Comparison of ENCODE assay signal across 26 cellular contexts in genomic region chr2:95052804-95053535, GRCh38. TPM values are rescaled to one million over a fixed set of nuclear protein-coding genes. Genes with fewer than 3 reads are reported as not detected.
A peak's percentile ranks its signal among the peaks of the same experiment; 100 is the strongest.
DNase-seq lines count a peak whose midpoint lies in the region; ATAC-seq, FAIRE-seq and TF ChIP-seq lines count a peak whose summit lies in the region.
"Had no signal": no experiment of that assay in that cellular context is flagged by ENCODE, and none has a peak within 500 bp of the region (broad histone marks: within the 10 kb centered on the region; RNA-seq: fewer than 3 reads in every experiment).

No MANE protein-coding gene starts in this region.

- H2BK15ac ChIP-seq in mesendoderm (replicated peaks; ENCODE audit: low read depth): no peak overlapping the region

- H3K36me3 ChIP-seq in mesendoderm (ENCODE audit: control insufficient read depth, insufficient read depth, low read length): no peaks in the 10 kb centered on the region
- H3K36me3 ChIP-seq: BLaER1 had no signal

- no peak overlapping the region for H3K27ac ChIP-seq in mesendoderm (ENCODE audit: low read depth, low read length)
- H3K27ac ChIP-seq: BLaER1 had no signal

- peak overlapping the region; percentile 6 for H3K27ac Mint-ChIP-seq in activated CD8-positive, alpha-beta T cell treated with anti-CD3 and anti-CD28 coated beads, Interleukin-2, amount 10 ng/mL, durations not matched to agents 7 days and 5 days
- no peak overlapping the region for H3K27ac Mint-ChIP-seq in activated CD8-positive, alpha-beta T cell treated with anti-CD3 and anti-CD28 coated beads for 36 hours
- H3K27ac Mint-ChIP-seq in T-helper 17 cell (peak overlapping the region; percentile 21), mesothelial cell of epicardium (no peak overlapping the region)
- H3K27ac Mint-ChIP-seq: nephron progenitor cell had no signal

- H2BK120ac ChIP-seq in mesendoderm (ENCODE audit: low read depth, low read length): no peak overlapping the region

- no peak overlapping the region for H4K5ac ChIP-seq in mesendoderm (ENCODE audit: low read length)

- no peak overlapping the region for H3K4me2 ChIP-seq in mesendoderm (ENCODE audit: low read length)
- H3K4me2 ChIP-seq: BLaER1 had no signal

- H3K79me1 ChIP-seq in mesendoderm (ENCODE audit: low read length): no peaks in the 10 kb centered on the region

- no peaks in the 10 kb centered on the region for H3K9me3 Mint-ChIP-seq in activated CD8-positive, alpha-beta T cell treated with anti-CD3 and anti-CD28 coated beads, Interleukin-2, amount 10 ng/mL, durations not matched to agents 7 days and 5 days (ENCODE audit: insufficient read depth)
- no peaks in the 10 kb centered on the region for H3K9me3 Mint-ChIP-seq in activated CD8-positive, alpha-beta T cell treated with anti-CD3 and anti-CD28 coated beads for 36 hours
- no peaks in the 10 kb centered on the region for H3K9me3 Mint-ChIP-seq in mesothelial cell of epicardium
- H3K9me3 Mint-ChIP-seq: nephron progenitor cell had no signal

- peaks cover 76% of the 10 kb centered on the region for H3K36me3 Mint-ChIP-seq in activated CD8-positive, alpha-beta T cell treated with anti-CD3 and anti-CD28 coated beads, Interleukin-2, amount 10 ng/mL, durations not matched to agents 7 days and 5 days (ENCODE audit: low read depth)
- peaks cover 31% of the 10 kb centered on the region for H3K36me3 Mint-ChIP-seq in activated CD8-positive, alpha-beta T cell treated with anti-CD3 and anti-CD28 coated beads for 36 hours (ENCODE audit: low read depth)
- peaks cover 3% of the 10 kb centered on the region for H3K36me3 Mint-ChIP-seq in T-helper 17 cell (ENCODE audit: low read depth)
- H3K36me3 Mint-ChIP-seq in mesothelial cell of epicardium: no peaks in the 10 kb centered on the region

- H2BK5ac ChIP-seq in mesendoderm (ENCODE audit: low read length): no peak overlapping the region

- no peak overlapping the region for H3K18ac ChIP-seq in mesendoderm (ENCODE audit: low read length)

- intact Hi-C loops in activated CD8-positive, alpha-beta T cell treated with anti-CD3 and anti-CD28 coated beads for 36 hours (cut with micrococcal nuclease): no loop called here

- H3K4me3 ChIP-seq in GM12864 (ENCODE audit: low read depth, low read length) (no peak overlapping the region), mesendoderm (ENCODE audit: low read length) (no peak overlapping the region)
- H3K4me3 ChIP-seq: BLaER1 had no signal

- no peak overlapping the region for H3K4me3 Mint-ChIP-seq in activated CD8-positive, alpha-beta T cell treated with anti-CD3 and anti-CD28 coated beads, Interleukin-2, amount 10 ng/mL, durations not matched to agents 7 days and 5 days
- H3K4me3 Mint-ChIP-seq in activated CD8-positive, alpha-beta T cell treated with anti-CD3 and anti-CD28 coated beads for 36 hours: no peak overlapping the region
- H3K4me3 Mint-ChIP-seq in T-helper 17 cell: no peak overlapping the region
- no peak overlapping the region for H3K4me3 Mint-ChIP-seq in mesothelial cell of epicardium

- DNase-seq in activated CD8-positive, alpha-beta T cell treated with anti-CD3 and anti-CD28 coated beads, Interleukin-2, amount 10 ng/mL, durations not matched to agents 7 days and 5 days: no peak
- no peak for DNase-seq in activated CD8-positive, alpha-beta T cell treated with anti-CD3 and anti-CD28 coated beads for 36 hours
- DNase-seq in GM12864 (ENCODE audit: low read depth) (no peak), T-helper 17 cell (no peak), mesendoderm (peak; percentile 28), frontal cortex (ENCODE audit: low spot score in 2 of 2) (no peak), mesothelial cell of epicardium (ENCODE audit: low spot score in 2 of 2, unreplicated experiment in 2 of 2) (no peak)
- DNase-seq in stimulated activated CD8-positive, alpha-beta memory T cell treated with anti-CD3 and anti-CD28 coated beads, Interleukin-4, amount 100 ng/mL, for 48 hours: no peak
- DNase-seq: activated CD4-positive, alpha-beta T cell treated with anti-CD3 and anti-CD28 coated beads for 4 hours; activated CD8-positive, alpha-beta memory T cell treated with anti-CD3 and anti-CD28 coated beads, Interleukin-2, amount 50 U/mL, for 4 hours; activated gamma-delta T cell; HCEC 1CT; MM.1S; NCI-H1694; NCI-H446; NK-92 treated with Interleukin-12 subunit alpha and Interleukin-12 subunit beta, amount 100 ng/mL, for 24 hours; stimulated activated CD4-positive, alpha-beta T cell treated with anti-CD3 and anti-CD28 coated beads, Interleukin-1b, Interleukin-23, amount 100 ng/mL, for 48 hours had no signal

- H3K79me2 ChIP-seq in mesendoderm (ENCODE audit: control insufficient read depth, insufficient read depth, low read length): no peaks in the 10 kb centered on the region

- no peaks in the 10 kb centered on the region for H3K9me3 ChIP-seq in T-helper 17 cell (ENCODE audit: control insufficient read depth, low read length, poor library complexity, severe bottlenecking)
- H3K9me3 ChIP-seq: BLaER1 had no signal

- H3K9ac ChIP-seq in mesendoderm (ENCODE audit: low read length): no peak overlapping the region
- H3K9ac ChIP-seq: BLaER1 had no signal

- no peak for ATAC-seq in activated CD8-positive, alpha-beta T cell treated with anti-CD3 and anti-CD28 coated beads, Interleukin-2, amount 10 ng/mL, durations not matched to agents 7 days and 5 days
- no peak for ATAC-seq in activated CD8-positive, alpha-beta T cell treated with anti-CD3 and anti-CD28 coated beads for 36 hours
- ATAC-seq in T-helper 17 cell: no peak

- H3K27me3 ChIP-seq in mesendoderm (ENCODE audit: insufficient read depth, low read length, poor library complexity): no peaks in the 10 kb centered on the region
- H3K27me3 ChIP-seq: BLaER1 had no signal

- peaks cover 81% of the 10 kb centered on the region for H3K4me1 Mint-ChIP-seq in activated CD8-positive, alpha-beta T cell treated with anti-CD3 and anti-CD28 coated beads, Interleukin-2, amount 10 ng/mL, durations not matched to agents 7 days and 5 days (ENCODE audit: low read depth)
- peaks cover 70% of the 10 kb centered on the region for H3K4me1 Mint-ChIP-seq in activated CD8-positive, alpha-beta T cell treated with anti-CD3 and anti-CD28 coated beads for 36 hours (ENCODE audit: low read depth)
- H3K4me1 Mint-ChIP-seq in T-helper 17 cell: peaks cover 32% of the 10 kb centered on the region
- no peaks in the 10 kb centered on the region for H3K4me1 Mint-ChIP-seq in mesothelial cell of epicardium

- no peaks in the 10 kb centered on the region for H3K4me1 ChIP-seq in mesendoderm (ENCODE audit: control insufficient read depth, low read depth, low read length)

- no peak overlapping the region for H2AK5ac ChIP-seq in mesendoderm (ENCODE audit: low read length)

- WGBS in mesendoderm (ENCODE audit: extremely low coverage, insufficient coverage, low lambda C conversion rate): no CpG with 5 or more reads among the region's 15 CpGs

- no peak for TF ChIP-seq CTCF in activated CD8-positive, alpha-beta T cell treated with anti-CD3 and anti-CD28 coated beads for 36 hours (IDR thresholded peaks at IDR 0.05)
- TF ChIP-seq CTCF in GM12864 (IDR thresholded peaks at IDR 0.05; ENCODE audit: low read depth, low read length, missing control alignments) (peak; percentile 13), mesothelial cell of epicardium (IDR thresholded peaks at IDR 0.05; ENCODE audit: unreplicated experiment) (no peak)

- no peak overlapping the region for H3K56ac ChIP-seq in mesendoderm (ENCODE audit: low read length)

- H4K8ac ChIP-seq in mesendoderm (ENCODE audit: low read depth, low read length): no peak overlapping the region

- POLR2A ChIA-PET in activated CD8-positive, alpha-beta T cell treated with anti-CD3 and anti-CD28 coated beads, Interleukin-2, amount 10 ng/mL, durations not matched to agents 7 days and 5 days (lab: Charles Lee): interaction anchor here (1.3 to 7.0 kb wide), 4 partner anchors 10 to 29 kb away, joined by 3 to 45 read pairs (median 8); partner anchors contain the start of gene MAL
- POLR2A ChIA-PET in activated CD8-positive, alpha-beta T cell treated with anti-CD3 and anti-CD28 coated beads for 36 hours (lab: Charles Lee): interaction anchor here (0.7 to 6.6 kb wide), 8 partner anchors 10 to 30 kb away, joined by 3 to 65 read pairs (median 8); no protein-coding TSS in a partner anchor

- CTCF ChIA-PET in activated CD8-positive, alpha-beta T cell treated with anti-CD3 and anti-CD28 coated beads, Interleukin-2, amount 10 ng/mL, durations not matched to agents 7 days and 5 days (lab: Charles Lee): interaction anchor here (1.1 to 9.6 kb wide), 10 partner anchors 9 to 62 kb away, joined by 3 to 126 read pairs (median 10); partner anchors contain the start of gene MAL
- CTCF ChIA-PET in activated CD8-positive, alpha-beta T cell treated with anti-CD3 and anti-CD28 coated beads for 36 hours (lab: Charles Lee): interaction anchor here (1.0 to 12.1 kb wide), 15 partner anchors 9 to 62 kb away, joined by 3 to 142 read pairs (median 9); partner anchors contain the start of gene MAL

- FAIRE-seq in frontal cortex (lab: Jason Lieb, UNC): no peak
- FAIRE-seq: A204.1, astrocyte, colon, endothelial cell of umbilical vein, islet of Langerhans, TTC549 had no signal

- H3K27me3 Mint-ChIP-seq in activated CD8-positive, alpha-beta T cell treated with anti-CD3 and anti-CD28 coated beads, Interleukin-2, amount 10 ng/mL, durations not matched to agents 7 days and 5 days (ENCODE audit: low read depth): no peaks in the 10 kb centered on the region
- no peaks in the 10 kb centered on the region for H3K27me3 Mint-ChIP-seq in activated CD8-positive, alpha-beta T cell treated with anti-CD3 and anti-CD28 coated beads for 36 hours
- no peaks in the 10 kb centered on the region for H3K27me3 Mint-ChIP-seq in T-helper 17 cell
- H3K27me3 Mint-ChIP-seq in mesothelial cell of epicardium (ENCODE audit: low read depth): peaks cover 56% of the 10 kb centered on the region

- H3K23ac ChIP-seq in mesendoderm (ENCODE audit: low read length): no peak overlapping the region

- H3K4ac ChIP-seq in mesendoderm (ENCODE audit: low read depth, low read length): no peak overlapping the region

RNA-seq across cellular contexts. Expression of gene MAL, which starts 27.5 kb away (rescaled TPM):
- total RNA-seq in activated CD8-positive, alpha-beta T cell treated with anti-CD3 and anti-CD28 coated beads, Interleukin-2, amount 10 ng/mL, durations not matched to agents 7 days and 5 days: 100 to 1,000 TPM; 188 to 206 TPM
- total RNA-seq in activated CD8-positive, alpha-beta T cell treated with anti-CD3 and anti-CD28 coated beads for 36 hours: 10 to 100 TPM; 54.0 to 59.2 TPM
- total RNA-seq in T-helper 17 cell: 100 to 1,000 TPM; 127 to 159 TPM
- polyA plus RNA-seq in mesendoderm (2013, experiment 1 of 2): 0.10 TPM
- polyA plus RNA-seq in mesendoderm (2013, experiment 2 of 2): 0.14 TPM
- not detected for total RNA-seq in frontal cortex
- not detected in 3 replicates for total RNA-seq in mesothelial cell of epicardium
- total RNA-seq: endothelial cell of umbilical vein, lung microvascular endothelial cell had no signal
- polyA plus RNA-seq: endothelial cell of umbilical vein had no signal

Comparison
In these comparisons a context has a peak if more than half of its experiments do, and no peak if none do; other contexts are left out.
1. H3K27ac Mint-ChIP-seq: peak in activated CD8-positive, alpha-beta T cell treated with anti-CD3 and anti-CD28 coated beads, Interleukin-2, amount 10 ng/mL, durations not matched to agents 7 days and 5 days (single experiment) and T-helper 17 cell (single experiment); none in activated CD8-positive, alpha-beta T cell treated with anti-CD3 and anti-CD28 coated beads for 36 hours (single experiment) and mesothelial cell of epicardium (single experiment).
2. RNA of gene MAL, which starts 27.5 kb away (total RNA-seq): 188 to 206 TPM in activated CD8-positive, alpha-beta T cell treated with anti-CD3 and anti-CD28 coated beads, Interleukin-2, amount 10 ng/mL, durations not matched to agents 7 days and 5 days, 127 to 159 TPM in T-helper 17 cell and 54.0 to 59.2 TPM in activated CD8-positive, alpha-beta T cell treated with anti-CD3 and anti-CD28 coated beads for 36 hours; not detected in frontal cortex (single experiment) and not detected in mesothelial cell of epicardium; every median in the first group is over 10 times any median in the second.